ENCODE assay signal across 1 cellular context in the genomic region with DNA sequence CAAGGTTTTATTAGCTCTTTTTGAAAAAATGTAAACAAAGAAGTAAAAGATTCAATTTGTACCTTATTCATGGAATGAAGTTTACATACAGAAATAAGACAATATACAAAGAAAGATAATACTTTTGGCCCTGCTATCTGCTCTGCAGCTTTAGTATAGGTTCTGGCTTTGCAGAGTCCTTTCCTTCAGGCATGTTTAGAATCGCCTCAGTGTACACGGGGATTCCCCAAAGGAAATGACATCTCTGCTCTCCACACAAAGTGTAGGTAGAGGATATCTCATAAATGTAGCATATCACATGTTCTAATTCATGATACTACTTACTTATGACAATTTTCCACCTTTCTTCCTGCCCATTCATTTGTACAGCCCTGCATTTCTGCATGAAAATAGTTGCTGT.
TF ChIP-seq lines count a peak whose summit lies in the region.

No MANE protein-coding gene starts in this region.

TF ChIP-seq in IMR-90, 13 proteins besides CTCF, POLR2A, EP300 and RAD21 (continued from another document):
- no peak for TF ChIP-seq NFE2L2 (IDR thresholded peaks at IDR 0.05; ENCODE audit: low read depth, low read length)
